Comparison of ENCODE assay signal across 8 cellular contexts in the genomic region with DNA sequence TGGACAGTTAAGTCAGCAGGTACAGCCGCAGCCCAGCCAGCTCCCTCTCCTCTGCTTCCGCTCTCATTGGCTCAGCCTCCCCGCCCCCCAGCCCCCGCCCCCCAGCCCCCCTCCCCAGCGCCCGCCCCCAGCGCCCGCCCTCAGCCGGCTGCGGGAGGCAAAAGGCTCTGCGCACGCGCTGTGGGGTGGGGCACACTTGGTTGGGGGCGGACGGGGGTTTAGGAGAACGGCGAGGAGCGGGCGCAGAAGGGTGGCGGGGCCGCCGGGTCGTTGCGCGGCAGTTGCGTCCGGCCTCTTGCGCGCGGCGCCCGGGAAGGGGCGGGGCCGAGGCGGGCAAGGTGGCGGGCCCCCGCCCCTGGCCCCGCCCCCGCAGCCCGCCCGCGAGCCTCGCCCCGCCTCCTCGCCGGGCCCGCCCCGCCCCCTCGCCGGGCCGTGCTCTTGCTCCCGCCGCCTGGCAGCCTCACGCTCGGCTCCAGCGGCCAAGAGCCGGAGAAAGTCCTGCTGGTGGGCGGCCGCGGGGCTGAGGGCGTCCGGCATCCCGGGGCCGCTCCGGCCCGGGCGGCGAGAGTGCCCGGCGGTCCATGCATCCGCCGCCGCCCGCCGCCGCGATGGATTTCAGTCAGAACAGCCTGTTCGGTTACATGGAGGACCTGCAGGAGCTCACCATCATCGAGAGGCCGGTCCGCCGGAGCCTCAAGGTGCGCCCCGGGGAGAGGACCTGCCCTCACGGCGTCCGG. TPM values are rescaled to one million over a fixed set of nuclear protein-coding genes. Genes with fewer than 3 reads are reported as not detected.
DNase-seq lines count a peak whose midpoint lies in the region; ATAC-seq and TF ChIP-seq lines count a peak whose summit lies in the region.

A gene with protein sequence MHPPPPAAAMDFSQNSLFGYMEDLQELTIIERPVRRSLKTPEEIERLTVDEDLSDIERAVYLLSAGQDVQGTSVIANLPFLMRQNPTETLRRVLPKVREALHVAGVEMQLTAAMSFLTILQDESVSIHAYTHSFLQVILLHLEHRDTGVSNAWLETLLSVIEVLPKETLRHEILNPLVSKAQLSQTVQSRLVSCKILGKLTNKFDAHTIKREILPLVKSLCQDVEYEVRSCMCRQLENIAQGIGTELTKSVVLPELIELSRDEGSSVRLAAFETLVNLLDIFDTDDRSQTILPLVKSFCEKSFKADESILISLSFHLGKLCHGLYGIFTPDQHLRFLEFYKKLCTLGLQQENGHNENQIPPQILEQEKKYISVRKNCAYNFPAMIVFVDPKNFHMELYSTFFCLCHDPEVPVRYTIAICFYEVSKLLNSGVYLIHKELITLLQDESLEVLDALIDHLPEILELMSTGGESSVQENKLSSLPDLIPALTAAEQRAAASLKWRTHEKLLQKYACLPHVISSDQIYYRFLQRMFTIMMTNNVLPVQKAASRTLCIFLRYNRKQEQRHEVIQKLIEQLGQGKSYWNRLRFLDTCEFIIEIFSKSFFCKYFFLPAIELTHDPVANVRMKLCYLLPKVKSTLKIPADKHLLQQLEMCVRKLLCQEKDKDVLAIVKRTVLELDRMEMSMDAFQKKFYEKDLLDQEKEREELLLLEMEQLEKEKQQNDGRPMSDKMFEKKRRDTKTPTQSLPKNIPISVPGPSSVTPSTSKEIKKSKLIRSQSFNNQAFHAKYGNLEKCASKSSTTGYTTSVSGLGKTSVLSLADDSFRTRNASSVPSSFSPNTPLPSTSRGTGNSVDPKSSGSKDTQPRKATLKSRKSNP (plus strand): TSS at position 438 of the 737 bp plus-strand sequence. CDS start 144 bp downstream, at position 582.

- intact Hi-C loops in OCI-LY7 (cut with micrococcal nuclease; ENCODE audit: unreplicated experiment): no loop called here

- CTCF ChIA-PET in CD8-positive, alpha-beta memory T cell (lab: Charles Lee): interaction anchor here (1.2 to 2.8 kb wide), 4 partner anchors 12 to 234 kb away, joined by 5 to 14 read pairs (median 8); no protein-coding TSS in a partner anchor
- CTCF ChIA-PET in OCI-LY7 (lab: Charles Lee; ENCODE audit: unreplicated experiment): interaction anchor here (0.7 kb wide), 1 partner anchor 37 kb away, joined by 4 read pairs; no protein-coding TSS in a partner anchor

- peak within 1 kb of the TSS; percentile 41 for H3K9ac ChIP-seq in HUES64 (ENCODE audit: low read depth, low read length)
- no peak within 1 kb of the TSS for H3K9ac ChIP-seq in muscle layer of colon (ENCODE audit: low read length)

- peak within 1 kb of the TSS; percentile 97 for H2AFZ ChIP-seq in OCI-LY7 (ENCODE audit: low read length)

- WGBS in HUES64: under 1% methylated on average over 79 of the region's 87 CpGs
- 0 to 1% methylated on average over 29 to 85 of the region's 87 CpGs for WGBS in esophagus, 2 donors

- H3K9me2 ChIP-seq in OCI-LY7 (ENCODE audit: insufficient read depth, low read length): no peaks in the 10 kb centered on the region

- peak within 1 kb of the TSS; percentile 97 for H3K4me2 ChIP-seq in OCI-LY7 (ENCODE audit: low read length)

- no peaks in the 10 kb centered on the region for H3K79me2 ChIP-seq in OCI-LY7 (ENCODE audit: insufficient read depth, low read depth, low read length)

- POLR2A ChIA-PET in CD8-positive, alpha-beta memory T cell (lab: Charles Lee): interaction anchor here (0.6 kb wide), 1 partner anchor 37 kb away, joined by 3 read pairs; no protein-coding TSS in a partner anchor
- POLR2A ChIA-PET in OCI-LY7 (lab: Charles Lee): interaction anchor here (0.7 kb wide), 3 partner anchors 93 to 148 kb away, joined by 3 to 5 read pairs (median 3); a partner anchor contains a TSS

- no peaks in the 10 kb centered on the region for H3K36me3 ChIP-seq in CD8-positive, alpha-beta memory T cell (ENCODE audit: insufficient read depth, low read length)
- no peaks in the 10 kb centered on the region for H3K36me3 ChIP-seq in HUES64 (ENCODE audit: insufficient read depth, low read length)
- H3K36me3 ChIP-seq in OCI-LY7 (ENCODE audit: insufficient read depth, low read length): no peaks in the 10 kb centered on the region
- H3K36me3 ChIP-seq in esophagus (ENCODE audit: control insufficient read depth in 2 of 2, insufficient read depth in 2 of 2, low read length in 1 of 2): no peaks in the 10 kb centered on the region
- no peaks in the 10 kb centered on the region for H3K36me3 ChIP-seq in muscle layer of colon (ENCODE audit: insufficient read depth, low read length)

- no TSS peak for BruUV-seq in OCI-LY7 (replicated peaks; lab: Mats Ljungman, UMichigan)

- peak within 1 kb of the TSS; percentile 81 to 96 (median 85) for H3K4me3 Mint-ChIP-seq in CD8-positive, alpha-beta memory T cell

- peaks cover 16 to 29% (median 24%) of the 10 kb centered on the region in 3 donors for H3K4me1 Mint-ChIP-seq in CD8-positive, alpha-beta memory T cell

- DNase-seq in CD8-positive, alpha-beta memory T cell: peak; percentile 77 to 92 (median 84)
- DNase-seq in OCI-LY7 (ENCODE audit: low spot score): peak; percentile 94
- peak; percentile 86 for DNase-seq in activated T-cell treated with anti-CD3 and anti-CD28 coated beads, Interleukin-2, amount 50 U/mL, for 1 hour
- peak; percentile 88 for DNase-seq in stimulated activated CD8-positive, alpha-beta memory T cell treated with anti-CD3 and anti-CD28 coated beads, Interleukin-4, amount 100 ng/mL, for 48 hours

- peaks cover 20 to 29% of the 10 kb centered on the region in 2 donors for H3K27me3 Mint-ChIP-seq in CD8-positive, alpha-beta memory T cell

- no peaks in the 10 kb centered on the region for H3K36me3 Mint-ChIP-seq in CD8-positive, alpha-beta memory T cell

- H3K27ac Mint-ChIP-seq in CD8-positive, alpha-beta memory T cell: peak within 1 kb of the TSS in 7 of 8 donors; percentile 13 to 90 (median 74)

- no peak for TF ChIP-seq CTCF in OCI-LY7 (conservative IDR thresholded peaks at IDR 0.05; ENCODE audit: low read length)

- ATAC-seq in GM21390 (IDR thresholded peaks at IDR 0.05; ENCODE audit: unreplicated experiment): peak; percentile 83

- H3K27me3 ChIP-seq in CD8-positive, alpha-beta memory T cell (ENCODE audit: insufficient read depth, low read length, poor library complexity, severe bottlenecking): no peaks in the 10 kb centered on the region
- H3K27me3 ChIP-seq in HUES64 (ENCODE audit: insufficient read depth, low read length): peaks cover 46% of the 10 kb centered on the region
- H3K27me3 ChIP-seq in esophagus (ENCODE audit: control insufficient read depth in 1 of 2, insufficient read depth in 2 of 2, low read length in 2 of 2): peaks cover 0 to 5% of the 10 kb centered on the region in 2 donors
- peaks cover 27 to 32% of the 10 kb centered on the region in 2 donors for H3K27me3 ChIP-seq in muscle layer of colon (ENCODE audit: control insufficient read depth in 1 of 2, insufficient read depth in 2 of 2, low read length in 2 of 2)

- H3K4me3 ChIP-seq in CD8-positive, alpha-beta memory T cell (ENCODE audit: low read length): peak within 1 kb of the TSS; percentile 77
- H3K4me3 ChIP-seq in HUES64 (ENCODE audit: low read length) (peak within 1 kb of the TSS; percentile 86), OCI-LY7 (ENCODE audit: low read depth, low read length, poor library complexity, severe bottlenecking) (peak within 1 kb of the TSS; percentile 83), esophagus (ENCODE audit: low read depth in 1 of 2, low read length in 2 of 2) (peak within 1 kb of the TSS; percentile 62 to 64), muscle layer of colon (ENCODE audit: low read depth in 1 of 2, low read length in 2 of 2) (peak within 1 kb of the TSS; percentile 54 to 56)

- peaks cover 10% of the 10 kb centered on the region for H3K4me1 ChIP-seq in CD8-positive, alpha-beta memory T cell (ENCODE audit: insufficient read depth, low read length)
- H3K4me1 ChIP-seq in HUES64 (ENCODE audit: insufficient read depth, low read length) (peaks cover 21% of the 10 kb centered on the region), OCI-LY7 (ENCODE audit: insufficient read depth, low read length, poor library complexity, severe bottlenecking) (peaks cover 6% of the 10 kb centered on the region), esophagus (ENCODE audit: control insufficient read depth in 2 of 2, insufficient read depth in 2 of 2, low read length in 1 of 2) (peaks cover 0 to 9% of the 10 kb centered on the region in 2 donors), muscle layer of colon (ENCODE audit: insufficient read depth, low read length) (peaks cover 5% of the 10 kb centered on the region)

- no peaks in the 10 kb centered on the region for H4K20me1 ChIP-seq in OCI-LY7 (ENCODE audit: insufficient read depth, low read length)

- H3K9me3 Mint-ChIP-seq in CD8-positive, alpha-beta memory T cell: no peaks in the 10 kb centered on the region

- no peaks in the 10 kb centered on the region for H3K9me3 ChIP-seq in CD8-positive, alpha-beta memory T cell (ENCODE audit: low read length)
- H3K9me3 ChIP-seq in HUES64 (ENCODE audit: insufficient read depth, low read depth, low read length): no peaks in the 10 kb centered on the region
- no peaks in the 10 kb centered on the region for H3K9me3 ChIP-seq in OCI-LY7 (ENCODE audit: low read length)
- H3K9me3 ChIP-seq in esophagus (ENCODE audit: control insufficient read depth in 2 of 2, insufficient read depth in 1 of 2, low read depth in 1 of 2, low read length in 1 of 2): no peaks in the 10 kb centered on the region
- no peaks in the 10 kb centered on the region for H3K9me3 ChIP-seq in muscle layer of colon (ENCODE audit: low read length)

- no peak within 1 kb of the TSS for H3K27ac ChIP-seq in CD8-positive, alpha-beta memory T cell (ENCODE audit: low read depth, low read length)
- H3K27ac ChIP-seq in HUES64 (ENCODE audit: low read depth, low read length): peak within 1 kb of the TSS; percentile 62; the same call in 1 of the 2 replicates
- peak within 1 kb of the TSS; percentile 25 for H3K27ac ChIP-seq in OCI-LY7 (ENCODE audit: low read depth, low read length, poor library complexity, severe bottlenecking)
- no peak within 1 kb of the TSS for H3K27ac ChIP-seq in esophagus (ENCODE audit: low read depth in 2 of 2, low read length in 1 of 2)
- no peak within 1 kb of the TSS for H3K27ac ChIP-seq in muscle layer of colon (ENCODE audit: low read depth, low read length)

RNA-seq across cellular contexts. Expression of the gene that starts here (rescaled TPM):
- total RNA-seq in CD8-positive, alpha-beta memory T cell: 1 to 10 TPM; 1.2 to 1.8 TPM
- 0.17 TPM for polyA plus RNA-seq in CD8-positive, alpha-beta memory T cell
- polyA plus RNA-seq in HUES64 (2013, experiment 1 of 2): 3.3 TPM
- polyA plus RNA-seq in HUES64 (2013, experiment 2 of 2): 4.8 TPM
- total RNA-seq in OCI-LY7 (2014; rRNA removed; shearing (Covaris generic)): 0.54 and 1.7 TPM in 2 replicates
- 0.93 and 1.00 TPM in 2 replicates for total RNA-seq in OCI-LY7 (2022)
- polyA plus RNA-seq in esophagus: under 1 TPM; 0.08 to 0.09 TPM

Comparison
In these comparisons a context has a peak if more than half of its experiments do, and no peak if none do; other contexts are left out.
1. H3K27ac ChIP-seq: peak in HUES64 (single experiment) and OCI-LY7 (single experiment); none in CD8-positive, alpha-beta memory T cell (single experiment), esophagus (0 of 2) and muscle layer of colon (single experiment).
2. Peak in every context shown above with its lines, with median percentiles within 50 percentile points of each other: DNase-seq and H3K4me3 ChIP-seq.